Comparison of ENCODE assay signal across 8 cellular contexts in the genomic region with DNA sequence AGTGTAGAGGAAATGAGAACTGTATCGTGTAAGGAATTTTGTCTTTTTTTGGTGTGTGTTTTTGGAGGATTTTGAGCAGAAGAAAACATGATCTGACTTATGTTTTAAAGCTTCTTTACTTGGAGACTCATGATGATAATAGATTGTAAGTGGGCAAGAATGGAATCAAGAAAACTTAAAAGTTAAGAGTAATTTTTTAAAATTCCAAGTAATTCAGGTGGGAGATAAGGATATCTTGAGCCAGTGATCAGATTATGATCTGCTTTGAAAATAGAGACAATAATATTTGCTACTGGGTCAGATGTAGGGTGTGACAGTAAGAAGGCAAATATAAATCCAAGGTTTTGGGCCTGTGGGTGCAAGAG. TPM values are rescaled to one million over a fixed set of nuclear protein-coding genes. Genes with fewer than 3 reads are reported as not detected.
DNase-seq lines count a peak whose midpoint lies in the region; ATAC-seq and TF ChIP-seq lines count a peak whose summit lies in the region.

No MANE protein-coding gene starts in this region.

- peaks cover 28% of the 10 kb centered on the region for H3K79me2 ChIP-seq in DND-41 (ENCODE audit: insufficient read depth, low read length)

- ATAC-seq in DND-41 (ENCODE audit: insufficient read depth, low read depth): no peak
- ATAC-seq in foreskin keratinocyte: no peak

- H3K27ac ChIP-seq in DND-41 (ENCODE audit: low read length) (peak overlapping the region; percentile 95), SK-N-MC (no peak overlapping the region), foreskin keratinocyte (peak overlapping the region; percentile 78)

- H3K9ac ChIP-seq in DND-41 (ENCODE audit: low read depth, low read length): peak overlapping the region; percentile 88
- H3K9ac ChIP-seq in SK-N-MC (ENCODE audit: insufficient read length): peak overlapping the region; percentile 85

- H3K4me1 ChIP-seq in DND-41 (ENCODE audit: insufficient read depth, low read length): peaks cover 32% of the 10 kb centered on the region
- peaks cover 5% of the 10 kb centered on the region for H3K4me1 ChIP-seq in foreskin keratinocyte

- TF ChIP-seq CTCF in DND-41 (IDR thresholded peaks at IDR 0.05; ENCODE audit: borderline replicate concordance, extremely low read depth, low read length, poor library complexity, severe bottlenecking) (no peak), foreskin keratinocyte (conservative IDR thresholded peaks at IDR 0.05) (no peak)

- H3K4me3 ChIP-seq in DND-41 (ENCODE audit: low read depth in 1 of 2, low read length in 2 of 2) (peak overlapping the region; percentile 93 to 97), SK-N-MC (peak overlapping the region; percentile 89), skeletal muscle cell (ENCODE audit: low read depth, low read length) (peak overlapping the region; percentile 75)

- peak overlapping the region; percentile 99 for H2AFZ ChIP-seq in DND-41 (ENCODE audit: low read depth, low read length)

- H3K9me3 ChIP-seq in DND-41 (ENCODE audit: insufficient read depth, low read length, severe bottlenecking) (no peaks in the 10 kb centered on the region), SK-N-MC (ENCODE audit: low read depth, low read length) (no peaks in the 10 kb centered on the region)

- no peaks in the 10 kb centered on the region for H4K20me1 ChIP-seq in DND-41 (ENCODE audit: insufficient read depth, low read length)

- peaks cover 11% of the 10 kb centered on the region for H3K36me3 ChIP-seq in DND-41 (ENCODE audit: insufficient read depth, low read length)
- H3K36me3 ChIP-seq in SK-N-MC (ENCODE audit: insufficient read depth, low read length): peaks cover 11% of the 10 kb centered on the region

- DNase-seq in DND-41: no peak
- DNase-seq in SK-N-MC (ENCODE audit: low read depth, low spot score): no peak
- no peak for DNase-seq in foreskin keratinocyte
- DNase-seq in skeletal muscle cell (ENCODE audit: low read depth): no peak
- DNase-seq in SHP77 (lab: John Stamatoyannopoulos, UW): no peak
- no peak for DNase-seq in stimulated activated CD8-positive, alpha-beta memory T cell treated with anti-CD3 and anti-CD28 coated beads, Interleukin-4, amount 100 ng/mL, for 48 hours
- DNase-seq in activated CD8-positive, alpha-beta memory T cell treated with anti-CD3 and anti-CD28 coated beads, Interleukin-2, amount 50 U/mL, for 4 hours: no peak
- DNase-seq in cerebellum (ENCODE audit: low spot score): no peak

- H3K27me3 ChIP-seq in DND-41 (ENCODE audit: insufficient read depth, low read length, poor library complexity): no peaks in the 10 kb centered on the region
- H3K27me3 ChIP-seq in foreskin keratinocyte: no peaks in the 10 kb centered on the region

- H3K4me2 ChIP-seq in DND-41 (ENCODE audit: insufficient read depth, low read length): peak overlapping the region; percentile 85

RNA-seq across cellular contexts. Expression of gene ZSCAN26, which starts 0.7 kb away (rescaled TPM):
- total RNA-seq in foreskin keratinocyte (7.4 and 10.1 TPM in 2 replicates), cerebellum (35.5 TPM)
- polyA plus RNA-seq in foreskin keratinocyte: 4.3 and 4.5 TPM in 2 replicates

RNA-seq across cellular contexts. Expression of gene NKAPL, which starts 8.6 kb away (rescaled TPM):
- total RNA-seq in foreskin keratinocyte: 1.3 and 1.7 TPM in 2 replicates
- 1.4 and 1.8 TPM in 2 replicates for polyA plus RNA-seq in foreskin keratinocyte
- 2.5 TPM for total RNA-seq in cerebellum

RNA-seq across cellular contexts. Expression of gene PGBD1, which starts 13.7 kb away (rescaled TPM):
- total RNA-seq in foreskin keratinocyte: 5.5 and 6.0 TPM in 2 replicates
- polyA plus RNA-seq in foreskin keratinocyte: 2.9 TPM in 2 replicates
- 12.0 TPM for total RNA-seq in cerebellum

RNA-seq across cellular contexts. Expression of gene ZKSCAN4, which starts 15.6 kb away (rescaled TPM):
- 3.8 and 4.2 TPM in 2 replicates for total RNA-seq in foreskin keratinocyte
- polyA plus RNA-seq in foreskin keratinocyte: 2.2 and 2.4 TPM in 2 replicates
- total RNA-seq in cerebellum: 6.7 TPM

RNA-seq across cellular contexts. Expression of gene ZSCAN9, which starts 42.6 kb away (rescaled TPM):
- total RNA-seq in foreskin keratinocyte (6.9 and 7.5 TPM in 2 replicates), cerebellum (35.4 TPM)
- polyA plus RNA-seq in foreskin keratinocyte: 4.9 and 5.5 TPM in 2 replicates
